8 cellular contexts compared by ENCODE assay signal in genomic region chr17:47970725-47971511, GRCh38. TPM values are rescaled to one million over a fixed set of nuclear protein-coding genes. Genes with fewer than 3 reads are reported as not detected.
DNase-seq lines count a peak whose midpoint lies in the region; FAIRE-seq and TF ChIP-seq lines count a peak whose summit lies in the region.

CDK5RAP3 (plus strand) TSS chr17:47971113; CDS start chr17:47971147, 34 bp downstream.

- H4K20me1 ChIP-seq in H1 (replicated peaks in 1 of 2; ENCODE audit: control insufficient read depth in 1 of 2, insufficient read depth in 2 of 2, low read length in 2 of 2): no peaks in the 10 kb centered on the region

- DNase-seq in COLO829 (ENCODE audit: low spot score): peak; percentile 94
- DNase-seq in GM20000 (ENCODE audit: low spot score): peak; percentile 95
- peak; percentile 99 for DNase-seq in HT1080 (ENCODE audit: low read depth)
- DNase-seq in NOMO-1 treated with DMSO at 0.1 percent for 48 hours (lab: John Stamatoyannopoulos, UW; ENCODE audit: unreplicated experiment): peak; percentile 100
- DNase-seq in activated CD8-positive, alpha-beta memory T cell treated with anti-CD3 and anti-CD28 coated beads for 48 hours (ENCODE audit: low read depth in 2 of 3, low spot score in 2 of 3): peak; percentile 96 to 100 (median 96)
- peak; percentile 99 for DNase-seq in H1 (ENCODE audit: low read depth in 1 of 2, low spot score in 2 of 2)
- DNase-seq in mesenchymal stem cell: peak; percentile 99
- DNase-seq in stimulated activated CD8-positive, alpha-beta memory T cell treated with anti-CD3 and anti-CD28 coated beads, Interleukin-15, amount 100 ng/mL, for 1 hour (ENCODE audit: low read depth): peak; percentile 97

- H4K91ac ChIP-seq in H1 (replicated peaks; ENCODE audit: insufficient read length, low read length) (peak within 1 kb of the TSS; percentile 89), mesenchymal stem cell (ENCODE audit: low read length) (peak within 1 kb of the TSS; percentile 87)

- peak within 1 kb of the TSS in 3 of 4 experiments; percentile 71 to 83 (median 80); a peak in 6 of 7 replicates for H3K9ac ChIP-seq in H1 (replicated peaks in 1 of 4; ENCODE audit: extremely low read depth in 1 of 4, low read depth in 3 of 4, low read length in 3 of 4)
- H3K9ac ChIP-seq in mesenchymal stem cell (ENCODE audit: low read length): peak within 1 kb of the TSS; percentile 96

- peak within 1 kb of the TSS; percentile 98 for H4K8ac ChIP-seq in H1 (ENCODE audit: extremely low read depth, insufficient read depth, low read length)
- peak within 1 kb of the TSS; percentile 30 for H4K8ac ChIP-seq in mesenchymal stem cell (ENCODE audit: low read length)

- H2BK20ac ChIP-seq in H1 (ENCODE audit: low read length): 0 out of 2 replicates have a peak within 1 kb of the TSS, but pooled peaks have one; percentile 52

- H2AFZ ChIP-seq in H1 (ENCODE audit: low read length) (peak within 1 kb of the TSS; percentile 100), mesenchymal stem cell (ENCODE audit: low read depth, low read length) (peak within 1 kb of the TSS; percentile 59)

- H3K4me2 ChIP-seq in H1 (ENCODE audit: insufficient read depth in 1 of 2, low read depth in 2 of 2, low read length in 2 of 2) (peak within 1 kb of the TSS; percentile 81 to 92), mesenchymal stem cell (ENCODE audit: low read length, poor library complexity, severe bottlenecking) (peak within 1 kb of the TSS; percentile 62)

- FAIRE-seq in H1 (lab: Jason Lieb, UNC): no peak

- H3K23me2 ChIP-seq in H1 (ENCODE audit: low read depth, low read length): peaks cover 4% of the 10 kb centered on the region

- peak within 1 kb of the TSS; percentile 54 to 73 (median 64) for H3K4me3 ChIP-seq in H1 (ENCODE audit: extremely low read depth in 1 of 4, insufficient read depth in 2 of 4, low read depth in 3 of 4, low read length in 4 of 4)
- H3K4me3 ChIP-seq in mesenchymal stem cell (ENCODE audit: insufficient read depth in 1 of 2, low read depth in 1 of 2, low read length in 2 of 2): peak within 1 kb of the TSS; percentile 68 to 100

- TF ChIP-seq CTCF in GM20000 (IDR thresholded peaks at IDR 0.05; ENCODE audit: extremely low read depth, missing control alignments): peak; percentile 82
- TF ChIP-seq CTCF in H1 (IDR thresholded peaks at IDR 0.05; ENCODE audit: control extremely low read depth in 1 of 3, insufficient read depth in 1 of 3, low read depth in 1 of 3, low read length in 3 of 3): peak; percentile 87 to 96 (median 96)

- TF ChIP-seq POLR2A in H1 (IDR thresholded peaks at IDR 0.05; ENCODE audit: control extremely low read depth in 1 of 2, low read depth in 2 of 2, low read length in 2 of 2): peak; percentile 66 to 91

- CTCF ChIA-PET in H1 (lab: Charles Lee; ENCODE audit: partially characterized antibody): interaction anchor here (0.7 to 40.5 kb wide), 29 partner anchors 8 to 1022 kb away, joined by 3 to 1010 read pairs (median 5); partner anchors contain the start of genes CBX1, PNPO, PRR15L and SCRN2

- H3K36me3 ChIP-seq in H1 (ENCODE audit: control insufficient read depth in 2 of 4, insufficient read depth in 4 of 4, low read length in 3 of 4): peaks cover 5 to 17% (median 12%) of the 10 kb centered on the region in 4 experiments; a peak in 5 of 8 replicates
- H3K36me3 ChIP-seq in mesenchymal stem cell (ENCODE audit: control insufficient read depth in 1 of 2, insufficient read depth in 2 of 2, low read depth in 1 of 2, low read length in 2 of 2): peaks cover 17 to 30% of the 10 kb centered on the region in 2 experiments

- H3K56ac ChIP-seq in H1 (replicated peaks; ENCODE audit: insufficient read length, low read depth, low read length): peak within 1 kb of the TSS; percentile 79

- H3K18ac ChIP-seq in H1 (ENCODE audit: extremely low read depth, low read length) (peak within 1 kb of the TSS; percentile 91), mesenchymal stem cell (ENCODE audit: low read depth in 1 of 2, low read length in 2 of 2) (peak within 1 kb of the TSS; percentile 2 to 67)

- H3K27ac ChIP-seq in H1 (ENCODE audit: low read depth, low read length) (peak within 1 kb of the TSS; percentile 94), mesenchymal stem cell (ENCODE audit: low read length, poor library complexity, severe bottlenecking) (no peak within 1 kb of the TSS)

- H2BK15ac ChIP-seq in H1 (ENCODE audit: low read length) (peak within 1 kb of the TSS; percentile 99), mesenchymal stem cell (ENCODE audit: low read depth, poor library complexity, severe bottlenecking) (no peak within 1 kb of the TSS)

- H2BK120ac ChIP-seq in H1 (replicated peaks; ENCODE audit: low read depth, low read length): peak within 1 kb of the TSS; percentile 30
- no peak within 1 kb of the TSS for H2BK120ac ChIP-seq in mesenchymal stem cell (ENCODE audit: low read depth, low read length)

- 4% methylated on average over 47 of the region's 63 CpGs; no CpG with 5 or more reads in 1 of the 2 experiments for WGBS in H1 (ENCODE audit: extremely low coverage in 1 of 2, insufficient coverage in 1 of 2, insufficient read length in 1 of 2, insufficient replicate concordance in 2 of 2, low coverage in 1 of 2, low lambda C conversion rate in 2 of 2, missing lambda C conversion rate in 1 of 2), 2 experiments
- 3% methylated on average over 52 of the region's 63 CpGs for WGBS in mesenchymal stem cell

- TF ChIP-seq EP300 in H1 (IDR thresholded peaks at IDR 0.05; ENCODE audit: borderline replicate concordance in 1 of 2, low read depth in 2 of 2, low read length in 2 of 2): peak in 1 of 2 experiments; percentile 17; a peak in 1 of 3 replicates

- POLR2A ChIA-PET in H1 (lab: Charles Lee; ENCODE audit: partially characterized antibody): interaction anchor here (0.7 to 2.4 kb wide), 27 partner anchors 10 to 873 kb away, joined by 3 to 16 read pairs (median 4); partner anchors contain the start of genes CBX1, NFE2L1, PRR15L and SP2

- H2BK12ac ChIP-seq in H1 (ENCODE audit: low read depth, low read length) (peak within 1 kb of the TSS; percentile 88), mesenchymal stem cell (ENCODE audit: low read length in 2 of 2) (peak within 1 kb of the TSS; percentile 14 to 46)

- H3K14ac ChIP-seq in H1 (ENCODE audit: insufficient read length) (no peak within 1 kb of the TSS), mesenchymal stem cell (ENCODE audit: low read length in 2 of 2) (peak within 1 kb of the TSS in 1 of 2 experiments; percentile 50)

- no peaks in the 10 kb centered on the region for H3K79me1 ChIP-seq in H1 (ENCODE audit: low read depth, low read length)
- H3K79me1 ChIP-seq in mesenchymal stem cell (replicated peaks; ENCODE audit: low read length, poor library complexity, severe bottlenecking): peaks cover 9% of the 10 kb centered on the region

- TF ChIP-seq RAD21 in H1 (IDR thresholded peaks at IDR 0.05 in 1 of 2, conservative IDR thresholded peaks at IDR 0.05 in 1 of 2; ENCODE audit: low read depth in 2 of 2, low read length in 2 of 2): peak; percentile 68 to 75; a peak in 3 of 4 replicates

- peaks cover 0 to 12% of the 10 kb centered on the region in 2 experiments; a peak in 1 of 4 replicates for H3K79me2 ChIP-seq in H1 (ENCODE audit: control insufficient read depth in 1 of 2, insufficient read depth in 2 of 2, low read length in 2 of 2)

- H3K27me3 ChIP-seq in H1 (replicated peaks in 1 of 4; ENCODE audit: control insufficient read depth in 3 of 4, extremely low read depth in 1 of 4, insufficient read depth in 3 of 4, low read length in 3 of 4) (no peaks in the 10 kb centered on the region), mesenchymal stem cell (ENCODE audit: control insufficient read depth in 1 of 2, insufficient read depth in 1 of 2, low read length in 2 of 2) (no peaks in the 10 kb centered on the region)

- peaks cover 0 to 6% (median 3%) of the 10 kb centered on the region in 4 experiments; a peak in 6 of 7 replicates for H3K4me1 ChIP-seq in H1 (replicated peaks in 1 of 4; ENCODE audit: control insufficient read depth in 3 of 4, insufficient read depth in 4 of 4, low read length in 3 of 4)
- peaks cover 12% of the 10 kb centered on the region for H3K4me1 ChIP-seq in mesenchymal stem cell (ENCODE audit: control insufficient read depth, insufficient read depth, low read depth, low read length)

- peak within 1 kb of the TSS; percentile 41; the same call in 1 of the 2 replicates for H2AK5ac ChIP-seq in H1 (ENCODE audit: low read depth, low read length)
- no peak within 1 kb of the TSS for H2AK5ac ChIP-seq in mesenchymal stem cell (ENCODE audit: low read length, severe bottlenecking)

- H3K9me3 ChIP-seq in H1 (ENCODE audit: insufficient read depth in 2 of 2, low read depth in 1 of 2, low read length in 1 of 2) (no peaks in the 10 kb centered on the region), mesenchymal stem cell (ENCODE audit: control insufficient read depth, low read length) (no peaks in the 10 kb centered on the region)

- peak within 1 kb of the TSS; percentile 93 for H4K5ac ChIP-seq in H1 (ENCODE audit: insufficient read length, low read depth, low read length)

- H3K23ac ChIP-seq in H1 (ENCODE audit: insufficient read length) (no peak within 1 kb of the TSS), mesenchymal stem cell (ENCODE audit: low read length in 2 of 2) (no peak within 1 kb of the TSS)

- peak within 1 kb of the TSS; percentile 69 for H3K4ac ChIP-seq in H1 (replicated peaks; ENCODE audit: insufficient read length, low read depth, low read length)
- H3K4ac ChIP-seq in mesenchymal stem cell (ENCODE audit: low read depth in 1 of 2, low read length in 2 of 2): peak within 1 kb of the TSS; percentile 39 to 56

- H2BK5ac ChIP-seq in H1 (ENCODE audit: low read depth, low read length) (peak within 1 kb of the TSS; percentile 95), mesenchymal stem cell (ENCODE audit: low read depth, low read length, poor library complexity, severe bottlenecking) (no peak within 1 kb of the TSS)

RNA-seq across cellular contexts. Expression of gene CDK5RAP3, which starts in this region (rescaled TPM):
- total RNA-seq in HT1080 (2014; rRNA removed; shearing (Covaris generic)): 50.0 and 53.1 TPM in 2 replicates
- polyA plus RNA-seq in HT1080 (2015; cell fraction: cytosol; rRNA removed): 42.2 and 46.1 TPM in 2 replicates
- polyA plus RNA-seq in HT1080 (2015; cell fraction: nucleus; rRNA removed): 341 and 378 TPM in 2 replicates
- total RNA-seq in H1 (2021; fragmentation: NEBNext Ultra II Directional; extraction: Animal tissue kit (Norgen Biotek cat#: 25700)): 88.2 and 97.6 TPM in 2 replicates
- polyA plus RNA-seq in H1 (2011; rRNA removed): 93.2 and 119 TPM in 2 replicates
- 159 TPM for polyA plus RNA-seq in H1 (2011; cell fraction: cytosol; rRNA removed)
- 845 TPM for polyA plus RNA-seq in H1 (2011; cell fraction: nucleus; rRNA removed)
- 134 to 181 TPM (median 168 TPM) in 4 replicates for polyA plus RNA-seq in H1 (2012, experiment 1 of 2)
- 47.9 TPM for polyA plus RNA-seq in H1 (2012, experiment 2 of 2)
- 99.7 TPM for polyA plus RNA-seq in H1 (2013, experiment 1 of 2)
- polyA plus RNA-seq in H1 (2013, experiment 2 of 2): 95.7 TPM
- polyA minus RNA-seq in H1 (2011; rRNA and poly(A)+ RNA removed): 131 and 169 TPM in 2 replicates
- polyA minus RNA-seq in H1 (2011; cell fraction: cytosol; rRNA and poly(A)+ RNA removed): 41.5 TPM
- polyA minus RNA-seq in H1 (2011; cell fraction: nucleus; rRNA and poly(A)+ RNA removed): 147 TPM
- 75.6 TPM for polyA plus RNA-seq in mesenchymal stem cell (2013, experiment 1 of 2)
- polyA plus RNA-seq in mesenchymal stem cell (2013, experiment 2 of 2): 69.9 TPM
